1 cellular context compared by ENCODE assay signal in the genomic region with DNA sequence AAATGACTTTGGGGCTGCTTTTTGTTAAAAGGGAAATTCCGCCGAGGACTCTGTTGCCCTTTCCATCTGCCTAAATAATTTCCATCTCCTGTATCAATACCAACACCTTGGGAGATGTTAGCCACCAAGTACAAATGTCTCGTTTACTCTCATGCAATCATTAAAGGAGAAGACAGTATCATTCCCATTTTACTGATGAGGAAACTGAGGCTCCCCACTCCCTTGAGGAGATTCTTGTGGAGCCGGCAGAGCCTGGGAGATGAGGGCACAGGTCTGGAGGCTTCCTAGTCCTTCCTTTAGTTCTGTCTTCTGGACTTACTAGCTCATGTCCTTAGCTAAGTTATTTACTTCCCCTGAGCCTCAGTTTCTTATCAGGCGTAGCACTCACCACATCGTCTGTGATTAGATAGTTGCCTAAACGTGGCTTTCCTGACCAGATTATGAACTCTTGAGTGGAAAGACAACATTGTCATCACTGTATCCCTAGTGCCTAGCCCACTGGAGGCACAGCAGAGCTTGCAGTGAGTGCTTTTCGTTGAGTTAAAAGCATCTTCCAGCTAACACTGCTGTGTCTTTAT.
TF ChIP-seq lines count a peak whose summit lies in the region.

No MANE protein-coding gene starts in this region.

TF ChIP-seq in K562, 482 proteins besides CTCF, POLR2A, EP300 and RAD21 (continued from another document and continues in another):
- TF ChIP-seq TSHZ1 (CRISPR knock-in tag; IDR thresholded peaks at IDR 0.05) (no peak), SIRT6 (IDR thresholded peaks at IDR 0.05; ENCODE audit: low read depth, low read length) (no peak), NFATC3 (IDR thresholded peaks at IDR 0.05) (no peak), ZNF76 (CRISPR knock-in tag; IDR thresholded peaks at IDR 0.05; ENCODE audit: borderline replicate concordance) (0 out of 2 replicates have a peak, but pooled peaks have one; percentile 42), ZC3H4 (CRISPR knock-in tag; IDR thresholded peaks at IDR 0.05; ENCODE audit: borderline replicate concordance) (no peak), PTTG1 (tag; IDR thresholded peaks at IDR 0.05; ENCODE audit: low read depth) (no peak), ZNF280A (IDR thresholded peaks at IDR 0.05; ENCODE audit: low read depth, partially characterized antibody) (no peak), FOXK1 (CRISPR knock-in tag; IDR thresholded peaks at IDR 0.05; ENCODE audit: borderline replicate concordance) (no peak), ZNF444 (CRISPR knock-in tag; IDR thresholded peaks at IDR 0.05) (no peak), VEZF1 (CRISPR knock-in tag; IDR thresholded peaks at IDR 0.05) (no peak; the same call in 1 of the 2 replicates), CEBPG (CRISPR knock-in tag; IDR thresholded peaks at IDR 0.05) (no peak), CEBPG (tag; conservative IDR thresholded peaks at IDR 0.05 in 1 of 2, IDR thresholded peaks at IDR 0.05 in 1 of 2) (no peak), ZNF146 (CRISPR knock-in tag; IDR thresholded peaks at IDR 0.05; ENCODE audit: unreplicated experiment) (no peak), SMARCA5 (IDR thresholded peaks at IDR 0.05) (peak; percentile 67; the same call in 1 of the 2 replicates), HMG20A (CRISPR knock-in tag; conservative IDR thresholded peaks at IDR 0.05) (no peak), FOXM1 (IDR thresholded peaks at IDR 0.05; ENCODE audit: low read depth) (peak; percentile 71; the same call in 1 of the 2 replicates), FOXM1 (CRISPR knock-in tag; IDR thresholded peaks at IDR 0.05; ENCODE audit: low read depth) (no peak), TCFL5 (CRISPR knock-in tag; conservative IDR thresholded peaks at IDR 0.05) (no peak), RHOXF2B (CRISPR knock-in tag; conservative IDR thresholded peaks at IDR 0.05) (no peak), ZNF780A (CRISPR knock-in tag; IDR thresholded peaks at IDR 0.05) (no peak)
- TF ChIP-seq, protein P1, sequence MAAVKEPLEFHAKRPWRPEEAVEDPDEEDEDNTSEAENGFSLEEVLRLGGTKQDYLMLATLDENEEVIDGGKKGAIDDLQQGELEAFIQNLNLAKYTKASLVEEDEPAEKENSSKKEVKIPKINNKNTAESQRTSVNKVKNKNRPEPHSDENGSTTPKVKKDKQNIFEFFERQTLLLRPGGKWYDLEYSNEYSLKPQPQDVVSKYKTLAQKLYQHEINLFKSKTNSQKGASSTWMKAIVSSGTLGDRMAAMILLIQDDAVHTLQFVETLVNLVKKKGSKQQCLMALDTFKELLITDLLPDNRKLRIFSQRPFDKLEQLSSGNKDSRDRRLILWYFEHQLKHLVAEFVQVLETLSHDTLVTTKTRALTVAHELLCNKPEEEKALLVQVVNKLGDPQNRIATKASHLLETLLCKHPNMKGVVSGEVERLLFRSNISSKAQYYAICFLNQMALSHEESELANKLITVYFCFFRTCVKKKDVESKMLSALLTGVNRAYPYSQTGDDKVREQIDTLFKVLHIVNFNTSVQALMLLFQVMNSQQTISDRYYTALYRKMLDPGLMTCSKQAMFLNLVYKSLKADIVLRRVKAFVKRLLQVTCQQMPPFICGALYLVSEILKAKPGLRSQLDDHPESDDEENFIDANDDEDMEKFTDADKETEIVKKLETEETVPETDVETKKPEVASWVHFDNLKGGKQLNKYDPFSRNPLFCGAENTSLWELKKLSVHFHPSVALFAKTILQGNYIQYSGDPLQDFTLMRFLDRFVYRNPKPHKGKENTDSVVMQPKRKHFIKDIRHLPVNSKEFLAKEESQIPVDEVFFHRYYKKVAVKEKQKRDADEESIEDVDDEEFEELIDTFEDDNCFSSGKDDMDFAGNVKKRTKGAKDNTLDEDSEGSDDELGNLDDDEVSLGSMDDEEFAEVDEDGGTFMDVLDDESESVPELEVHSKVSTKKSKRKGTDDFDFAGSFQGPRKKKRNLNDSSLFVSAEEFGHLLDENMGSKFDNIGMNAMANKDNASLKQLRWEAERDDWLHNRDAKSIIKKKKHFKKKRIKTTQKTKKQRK (IDR thresholded peaks at IDR 0.05; ENCODE audit: borderline replicate concordance, low read depth, low read length) = no peak
- TF ChIP-seq, protein P2, sequence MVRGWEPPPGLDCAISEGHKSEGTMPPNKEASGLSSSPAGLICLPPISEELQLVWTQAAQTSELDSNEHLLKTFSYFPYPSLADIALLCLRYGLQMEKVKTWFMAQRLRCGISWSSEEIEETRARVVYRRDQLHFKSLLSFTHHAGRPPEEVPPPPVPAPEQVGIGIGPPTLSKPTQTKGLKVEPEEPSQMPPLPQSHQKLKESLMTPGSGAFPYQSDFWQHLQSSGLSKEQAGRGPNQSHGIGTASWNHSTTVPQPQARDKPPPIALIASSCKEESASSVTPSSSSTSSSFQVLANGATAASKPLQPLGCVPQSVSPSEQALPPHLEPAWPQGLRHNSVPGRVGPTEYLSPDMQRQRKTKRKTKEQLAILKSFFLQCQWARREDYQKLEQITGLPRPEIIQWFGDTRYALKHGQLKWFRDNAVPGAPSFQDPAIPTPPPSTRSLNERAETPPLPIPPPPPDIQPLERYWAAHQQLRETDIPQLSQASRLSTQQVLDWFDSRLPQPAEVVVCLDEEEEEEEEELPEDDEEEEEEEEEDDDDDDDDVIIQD (CRISPR knock-in tag; IDR thresholded peaks at IDR 0.05) = no peak
- TF ChIP-seq, protein P3, sequence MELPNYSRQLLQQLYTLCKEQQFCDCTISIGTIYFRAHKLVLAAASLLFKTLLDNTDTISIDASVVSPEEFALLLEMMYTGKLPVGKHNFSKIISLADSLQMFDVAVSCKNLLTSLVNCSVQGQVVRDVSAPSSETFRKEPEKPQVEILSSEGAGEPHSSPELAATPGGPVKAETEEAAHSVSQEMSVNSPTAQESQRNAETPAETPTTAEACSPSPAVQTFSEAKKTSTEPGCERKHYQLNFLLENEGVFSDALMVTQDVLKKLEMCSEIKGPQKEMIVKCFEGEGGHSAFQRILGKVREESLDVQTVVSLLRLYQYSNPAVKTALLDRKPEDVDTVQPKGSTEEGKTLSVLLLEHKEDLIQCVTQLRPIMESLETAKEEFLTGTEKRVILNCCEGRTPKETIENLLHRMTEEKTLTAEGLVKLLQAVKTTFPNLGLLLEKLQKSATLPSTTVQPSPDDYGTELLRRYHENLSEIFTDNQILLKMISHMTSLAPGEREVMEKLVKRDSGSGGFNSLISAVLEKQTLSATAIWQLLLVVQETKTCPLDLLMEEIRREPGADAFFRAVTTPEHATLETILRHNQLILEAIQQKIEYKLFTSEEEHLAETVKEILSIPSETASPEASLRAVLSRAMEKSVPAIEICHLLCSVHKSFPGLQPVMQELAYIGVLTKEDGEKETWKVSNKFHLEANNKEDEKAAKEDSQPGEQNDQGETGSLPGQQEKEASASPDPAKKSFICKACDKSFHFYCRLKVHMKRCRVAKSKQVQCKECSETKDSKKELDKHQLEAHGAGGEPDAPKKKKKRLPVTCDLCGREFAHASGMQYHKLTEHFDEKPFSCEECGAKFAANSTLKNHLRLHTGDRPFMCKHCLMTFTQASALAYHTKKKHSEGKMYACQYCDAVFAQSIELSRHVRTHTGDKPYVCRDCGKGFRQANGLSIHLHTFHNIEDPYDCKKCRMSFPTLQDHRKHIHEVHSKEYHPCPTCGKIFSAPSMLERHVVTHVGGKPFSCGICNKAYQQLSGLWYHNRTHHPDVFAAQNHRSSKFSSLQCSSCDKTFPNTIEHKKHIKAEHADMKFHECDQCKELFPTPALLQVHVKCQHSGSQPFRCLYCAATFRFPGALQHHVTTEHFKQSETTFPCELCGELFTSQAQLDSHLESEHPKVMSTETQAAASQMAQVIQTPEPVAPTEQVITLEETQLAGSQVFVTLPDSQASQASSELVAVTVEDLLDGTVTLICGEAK (IDR thresholded peaks at IDR 0.05) = no peak
- TF ChIP-seq, protein P3 (CRISPR knock-in tag; IDR thresholded peaks at IDR 0.05) = no peak
- TF ChIP-seq, protein P4, sequence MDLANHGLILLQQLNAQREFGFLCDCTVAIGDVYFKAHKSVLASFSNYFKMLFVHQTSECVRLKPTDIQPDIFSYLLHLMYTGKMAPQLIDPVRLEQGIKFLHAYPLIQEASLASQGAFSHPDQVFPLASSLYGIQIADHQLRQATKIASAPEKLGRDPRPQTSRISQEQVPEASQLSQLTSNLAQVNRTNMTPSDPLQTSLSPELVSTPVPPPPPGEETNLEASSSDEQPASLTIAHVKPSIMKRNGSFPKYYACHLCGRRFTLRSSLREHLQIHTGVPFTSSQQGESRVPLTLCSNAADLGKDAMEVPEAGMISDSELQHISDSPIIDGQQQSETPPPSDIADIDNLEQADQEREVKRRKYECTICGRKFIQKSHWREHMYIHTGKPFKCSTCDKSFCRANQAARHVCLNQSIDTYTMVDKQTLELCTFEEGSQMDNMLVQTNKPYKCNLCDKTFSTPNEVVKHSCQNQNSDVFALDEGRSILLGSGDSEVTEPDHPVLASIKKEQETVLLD (IDR thresholded peaks at IDR 0.05) = 0 out of 2 replicates have a peak, but pooled peaks have one; percentile 27
